ENCODE assay signal across 9 cellular contexts in genomic region chr9:105842023-105842644, GRCh38.
DNase-seq lines count a peak whose midpoint lies in the region; ATAC-seq lines count a peak whose summit lies in the region.
"Had no signal": no experiment of that assay in that cellular context is flagged by ENCODE, and none has a peak within 500 bp of the region (broad histone marks: within the 10 kb centered on the region; RNA-seq: fewer than 3 reads in every experiment).

No MANE protein-coding gene starts in this region.

- DNase-seq in DMS153 (lab: John Stamatoyannopoulos, UW) (peak; percentile 23), NCI-H748 treated with DMSO at 0.1 percent for 48 hours (lab: John Stamatoyannopoulos, UW) (peak; percentile 45), dermis blood vessel endothelial cell (peak; percentile 60), myocyte (ENCODE audit: low read depth) (peak; percentile 36), G401 (ENCODE audit: low spot score) (no peak)
- no peak for DNase-seq in activated T-cell treated with anti-CD3 and anti-CD28 coated beads, Interleukin-2, amount 50 U/mL, for 4 hours

- peaks cover 3% of the 10 kb centered on the region for H3K27me3 Mint-ChIP-seq in activated T-cell treated with anti-CD3 and anti-CD28 coated beads, Interleukin-2, amount 50 U/mL, for 4 hours (ENCODE audit: low read depth)

- ATAC-seq in GM21526 (IDR thresholded peaks at IDR 0.05; ENCODE audit: low FRiP score, unreplicated experiment): peak; percentile 75
- ATAC-seq in activated T-cell treated with anti-CD3 and anti-CD28 coated beads, Interleukin-2, amount 50 U/mL, for 4 hours: no peak
- no peak for ATAC-seq in HG02678 (IDR thresholded peaks at IDR 0.05; ENCODE audit: unreplicated experiment)
- ATAC-seq: naive thymus-derived CD8-positive, alpha-beta T cell had no signal

- H3K9me3 Mint-ChIP-seq in activated T-cell treated with anti-CD3 and anti-CD28 coated beads, Interleukin-2, amount 50 U/mL, for 4 hours: no peaks in the 10 kb centered on the region
- H3K9me3 Mint-ChIP-seq: naive thymus-derived CD8-positive, alpha-beta T cell had no signal

- no peak overlapping the region for H3K4me3 Mint-ChIP-seq in activated T-cell treated with anti-CD3 and anti-CD28 coated beads, Interleukin-2, amount 50 U/mL, for 4 hours
- H3K4me3 Mint-ChIP-seq: naive thymus-derived CD8-positive, alpha-beta T cell had no signal

- no peaks in the 10 kb centered on the region for H3K4me1 Mint-ChIP-seq in activated T-cell treated with anti-CD3 and anti-CD28 coated beads, Interleukin-2, amount 50 U/mL, for 4 hours (ENCODE audit: low read depth)

- H3K36me3 Mint-ChIP-seq in activated T-cell treated with anti-CD3 and anti-CD28 coated beads, Interleukin-2, amount 50 U/mL, for 4 hours (ENCODE audit: insufficient read depth): no peaks in the 10 kb centered on the region
- H3K36me3 Mint-ChIP-seq: naive thymus-derived CD8-positive, alpha-beta T cell had no signal

- in situ Hi-C loops in G401 (cut with HindIII; ENCODE audit: low sequenced_read_pairs): no loop called here

Comparison
In these comparisons a context has a peak if more than half of its experiments do, and no peak if none do; other contexts are left out.
1. DNase-seq: peak in DMS153 (single experiment), NCI-H748 treated with DMSO at 0.1 percent for 48 hours (single experiment), dermis blood vessel endothelial cell (single experiment) and myocyte (single experiment); none in G401 (single experiment) and activated T-cell treated with anti-CD3 and anti-CD28 coated beads, Interleukin-2, amount 50 U/mL, for 4 hours (single experiment).